16 cellular contexts compared by ENCODE assay signal in genomic region chr13:95122063-95122462, GRCh38.
"Had no signal": no experiment of that assay in that cellular context is flagged by ENCODE, and none has a peak within 500 bp of the region (broad histone marks: within the 10 kb centered on the region; RNA-seq: fewer than 3 reads in every experiment).

No MANE protein-coding gene starts in this region.

- H3K4me1 ChIP-seq: esophagus muscularis mucosa, psoas muscle, spleen, upper lobe of left lung had no signal

- DNase-seq: activated CD4-positive, alpha-beta memory T cell treated with anti-CD3 and anti-CD28 coated beads, Interleukin-2, amount 10 ng/mL, durations not matched to agents 7 days and 5 days; activated CD4-positive, alpha-beta T cell treated with anti-CD3 and anti-CD28 coated beads for 1 hour; activated naive CD4-positive, alpha-beta T cell treated with anti-CD3 and anti-CD28 coated beads, Interleukin-2, amount 10 ng/mL, durations not matched to agents 7 days and 5 days; cerebellar nuclear complex; foreskin fibroblast; left colon; naive B cell; nucleus accumbens; psoas muscle; spleen; stimulated activated naive CD8-positive, alpha-beta T cell treated with anti-CD3 and anti-CD28 coated beads, Interleukin-15, Interleukin-2, amounts not matched to agents 100 U/mL and 50 U/mL, for 24 hours; upper lobe of left lung had no signal

- H3K4me3 Mint-ChIP-seq: activated CD4-positive, alpha-beta memory T cell treated with anti-CD3 and anti-CD28 coated beads, Interleukin-2, amount 10 ng/mL, durations not matched to agents 7 days and 5 days; activated naive CD4-positive, alpha-beta T cell treated with anti-CD3 and anti-CD28 coated beads, Interleukin-2, amount 10 ng/mL, durations not matched to agents 7 days and 5 days; dendritic cell treated with granulocyte-macrophage colony-stimulating factor and Interleukin-4, amounts not matched to agents 40 ng/mL and 50 ng/mL, for 4 days; naive B cell had no signal

- H3K27ac Mint-ChIP-seq: activated CD4-positive, alpha-beta memory T cell treated with anti-CD3 and anti-CD28 coated beads, Interleukin-2, amount 10 ng/mL, durations not matched to agents 7 days and 5 days; activated naive CD4-positive, alpha-beta T cell treated with anti-CD3 and anti-CD28 coated beads, Interleukin-2, amount 10 ng/mL, durations not matched to agents 7 days and 5 days; dendritic cell treated with granulocyte-macrophage colony-stimulating factor and Interleukin-4, amounts not matched to agents 40 ng/mL and 50 ng/mL, for 4 days; naive B cell had no signal

- H3K27me3 Mint-ChIP-seq: activated CD4-positive, alpha-beta memory T cell treated with anti-CD3 and anti-CD28 coated beads, Interleukin-2, amount 10 ng/mL, durations not matched to agents 7 days and 5 days; activated naive CD4-positive, alpha-beta T cell treated with anti-CD3 and anti-CD28 coated beads, Interleukin-2, amount 10 ng/mL, durations not matched to agents 7 days and 5 days; dendritic cell treated with granulocyte-macrophage colony-stimulating factor and Interleukin-4, amounts not matched to agents 40 ng/mL and 50 ng/mL, for 4 days; naive B cell had no signal

- H3K4me1 Mint-ChIP-seq: naive B cell had no signal

- H3K9me3 Mint-ChIP-seq: activated CD4-positive, alpha-beta memory T cell treated with anti-CD3 and anti-CD28 coated beads, Interleukin-2, amount 10 ng/mL, durations not matched to agents 7 days and 5 days; activated naive CD4-positive, alpha-beta T cell treated with anti-CD3 and anti-CD28 coated beads, Interleukin-2, amount 10 ng/mL, durations not matched to agents 7 days and 5 days; dendritic cell treated with granulocyte-macrophage colony-stimulating factor and Interleukin-4, amounts not matched to agents 40 ng/mL and 50 ng/mL, for 4 days had no signal

- H3K36me3 Mint-ChIP-seq: activated naive CD4-positive, alpha-beta T cell treated with anti-CD3 and anti-CD28 coated beads, Interleukin-2, amount 10 ng/mL, durations not matched to agents 7 days and 5 days; naive B cell had no signal

- H3K36me3 ChIP-seq: esophagus muscularis mucosa had no signal

- ATAC-seq: left colon; psoas muscle; sciatic nerve; stimulated activated naive CD8-positive, alpha-beta T cell treated with anti-CD3 and anti-CD28 coated beads, Interleukin-15, Interleukin-2, amounts not matched to agents 100 U/mL and 50 U/mL, for 24 hours had no signal

- H3K9me3 ChIP-seq: esophagus muscularis mucosa, psoas muscle, spleen, upper lobe of left lung had no signal

- H3K27ac ChIP-seq: esophagus muscularis mucosa, psoas muscle, spleen, upper lobe of left lung had no signal

- H3K27me3 ChIP-seq: esophagus muscularis mucosa, spleen, upper lobe of left lung had no signal

- H3K4me3 ChIP-seq: esophagus muscularis mucosa, lung, psoas muscle, spleen, upper lobe of left lung had no signal
